Comparison of ENCODE assay signal across 17 cellular contexts in genomic region chr10:14502451-14502850, GRCh38.
"Had no signal": no experiment of that assay in that cellular context is flagged by ENCODE, and none has a peak within 500 bp of the region (broad histone marks: within the 10 kb centered on the region; RNA-seq: fewer than 3 reads in every experiment).

No MANE protein-coding gene starts in this region.

- H3K36me3 ChIP-seq: breast epithelium, heart right ventricle, ovary, sigmoid colon, tibial artery had no signal

- H3K4me1 ChIP-seq: breast epithelium had no signal

- H3K27ac ChIP-seq: breast epithelium, epithelial cell of prostate, heart right ventricle, ovary, sigmoid colon, tibial artery had no signal

- H3K9me3 ChIP-seq: breast epithelium, heart right ventricle, ovary, sigmoid colon, tibial artery had no signal

- DNase-seq: activated CD4-positive, alpha-beta T cell treated with anti-CD3 and anti-CD28 coated beads for 4 hours; activated CD8-positive, alpha-beta T cell treated with anti-CD3 and anti-CD28 coated beads for 36 hours; activated effector memory CD4-positive, alpha-beta T cell treated with anti-CD3 and anti-CD28 coated beads, Interleukin-2, amount 50 U/mL, for 16 hours; activated T-cell treated with anti-CD3 and anti-CD28 coated beads, Interleukin-2, amount 50 U/mL, for 4 hours; cerebellar nuclear complex; dermis blood vessel endothelial cell; effector memory CD8-positive, alpha-beta T cell; heart right ventricle; midbrain; ovary; sigmoid colon; stimulated activated CD4-positive, alpha-beta T cell treated with anti-CD3 and anti-CD28 coated beads, Interleukin-1b, Interleukin-23, amount 100 ng/mL, for 48 hours; T-helper 2 cell; tibial artery had no signal

- H3K4me3 ChIP-seq: breast epithelium, heart right ventricle, lung, ovary, sigmoid colon, tibial artery had no signal

- H3K27me3 ChIP-seq: breast epithelium, heart right ventricle, ovary, sigmoid colon, tibial artery had no signal
